34 cellular contexts compared by ENCODE assay signal in the genomic region with DNA sequence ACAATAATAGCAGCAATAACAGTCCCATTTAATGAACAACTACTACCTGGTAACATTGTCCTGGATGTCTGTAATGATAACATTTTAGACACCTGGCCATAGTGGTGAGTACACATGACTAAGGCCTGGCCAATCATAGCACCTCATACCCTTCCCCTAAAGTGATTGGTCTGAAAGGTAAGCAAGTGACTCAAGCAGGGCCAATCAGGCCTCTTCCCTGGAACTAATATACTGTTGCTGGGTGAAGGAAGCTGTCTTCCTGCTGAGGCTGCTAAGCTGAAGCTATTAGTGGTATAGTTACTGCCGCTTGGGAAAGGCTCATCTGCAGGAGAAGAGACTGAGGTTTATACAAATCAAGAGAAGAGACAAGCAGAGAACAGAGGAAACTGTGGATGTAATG. TPM values are rescaled to one million over a fixed set of nuclear protein-coding genes. Genes with fewer than 3 reads are reported as not detected.
DNase-seq lines count a peak whose midpoint lies in the region; ATAC-seq and TF ChIP-seq lines count a peak whose summit lies in the region.
"Had no signal": no experiment of that assay in that cellular context is flagged by ENCODE, and none has a peak within 500 bp of the region (broad histone marks: within the 10 kb centered on the region; RNA-seq: fewer than 3 reads in every experiment).

No MANE protein-coding gene starts in this region.

- H2BK120ac ChIP-seq in mesendoderm (ENCODE audit: low read depth, low read length), result no peak overlapping the region

- H3K4me1 ChIP-seq in mesendoderm (ENCODE audit: control insufficient read depth, low read depth, low read length), result no peaks in the 10 kb centered on the region
- H3K4me1 ChIP-seq: ascending aorta, neural progenitor cell, parathyroid adenoma, suprapubic skin, upper lobe of right lung had no signal

- H3K27me3 ChIP-seq in mesendoderm (ENCODE audit: insufficient read depth, low read length, poor library complexity), result no peaks in the 10 kb centered on the region
- H3K27me3 ChIP-seq: ascending aorta, suprapubic skin, upper lobe of right lung had no signal

- H3K18ac ChIP-seq in mesendoderm (ENCODE audit: low read length), result no peak overlapping the region

- no peak overlapping the region for H3K4me3 ChIP-seq in Jurkat, Clone E6-1 (ENCODE audit: low read length)
- no peak overlapping the region for H3K4me3 ChIP-seq in mesendoderm (ENCODE audit: low read length)
- H3K4me3 ChIP-seq: ascending aorta, coronary artery, GM12878, neural progenitor cell, smooth muscle cell, suprapubic skin, upper lobe of right lung had no signal

- DNase-seq in NCI-H524 (lab: John Stamatoyannopoulos, UW), result peak; percentile 20 to 32
- no peak for DNase-seq in NCI-H524 treated with DMSO at 0.1 percent for 48 hours (lab: John Stamatoyannopoulos, UW)
- DNase-seq in Jurkat, Clone E6-1 (ENCODE audit: low read depth, low spot score), result peak; percentile 54
- DNase-seq in SK-MEL-5 (ENCODE audit: low read depth, low spot score), result peak; percentile 62
- peak; percentile 31 for DNase-seq in mesendoderm
- DNase-seq in GM20000 (ENCODE audit: low spot score), result no peak
- DNase-seq in NCI-H1930 (lab: John Stamatoyannopoulos, UW), result no peak
- DNase-seq: activated CD4-positive, alpha-beta T cell treated with anti-CD3 and anti-CD28 coated beads, Interleukin-2, amount 50 U/mL, for 48 hours; activated CD4-positive, CD25-positive, alpha-beta regulatory T cell treated with anti-CD3 and anti-CD28 coated beads, Interleukin-2, amount 50 U/mL, for 72 hours; activated gamma-delta T cell treated with Interleukin-2 at 50 U/mL for 16 hours; activated naive CD8-positive, alpha-beta T cell treated with anti-CD3 and anti-CD28 coated beads, Interleukin-2, amount 10 ng/mL, durations not matched to agents 7 days and 5 days; activated T-cell treated with anti-CD3 and anti-CD28 coated beads, Interleukin-2, amount 50 U/mL, for 48 hours; CD4-positive, alpha-beta T cell; effector memory CD8-positive, alpha-beta T cell; erythroblast; H7; left ventricle myocardium superior; NCI-H146; NCI-H510A treated with DMSO at 0.1 percent for 48 hours; RPMI8226; stimulated activated CD4-positive, alpha-beta T cell treated with anti-CD3 and anti-CD28 coated beads, Interleukin-1b, Interleukin-23, amount 100 ng/mL, for 48 hours; stimulated activated naive CD4-positive, alpha-beta T cell treated with Interleukin-2 at 50 U/mL for 16 hours; T-helper 17 cell; upper lobe of right lung had no signal

- no peaks in the 10 kb centered on the region for H3K79me2 ChIP-seq in mesendoderm (ENCODE audit: control insufficient read depth, insufficient read depth, low read length)
- H3K79me2 ChIP-seq: parathyroid adenoma had no signal

- WGBS in mesendoderm (ENCODE audit: extremely low coverage, insufficient coverage, low lambda C conversion rate), result no CpG with 5 or more reads among the region's 1 CpG

- no peak overlapping the region for H3K27ac ChIP-seq in mesendoderm (ENCODE audit: low read depth, low read length)
- H3K27ac ChIP-seq: ascending aorta, coronary artery, HL-60, neural progenitor cell, parathyroid adenoma, suprapubic skin, upper lobe of right lung had no signal

- no peak overlapping the region for H2BK15ac ChIP-seq in mesendoderm (replicated peaks; ENCODE audit: low read depth)

- no peak for TF ChIP-seq CTCF in GM20000 (IDR thresholded peaks at IDR 0.05; ENCODE audit: extremely low read depth, missing control alignments)

- ATAC-seq in HG03139 (IDR thresholded peaks at IDR 0.05; ENCODE audit: unreplicated experiment), result no peak
- ATAC-seq: effector memory CD8-positive, alpha-beta T cell; GM12878; left ventricle myocardium superior; T-helper 17 cell; upper lobe of right lung had no signal

- H3K79me1 ChIP-seq in mesendoderm (ENCODE audit: low read length), result no peaks in the 10 kb centered on the region

- H3K4me2 ChIP-seq in mesendoderm (ENCODE audit: low read length), result no peak overlapping the region
- H3K4me2 ChIP-seq: neural progenitor cell, smooth muscle cell had no signal

- in situ Hi-C loops in SK-MEL-5 (cut with HindIII; ENCODE audit: low pct_unique_long_range_greater_than_20kb, low sequenced_read_pairs), result no loop called here

- no peak overlapping the region for H3K9ac ChIP-seq in mesendoderm (ENCODE audit: low read length)
- H3K9ac ChIP-seq: neural progenitor cell, parathyroid adenoma had no signal

- no peak overlapping the region for H2BK5ac ChIP-seq in mesendoderm (ENCODE audit: low read length)

- no peak overlapping the region for H2AK5ac ChIP-seq in mesendoderm (ENCODE audit: low read length)

- H4K5ac ChIP-seq in mesendoderm (ENCODE audit: low read length), result no peak overlapping the region

- H3K4ac ChIP-seq in mesendoderm (ENCODE audit: low read depth, low read length), result no peak overlapping the region

- no peak overlapping the region for H3K56ac ChIP-seq in mesendoderm (ENCODE audit: low read length)

- no peak overlapping the region for H3K23ac ChIP-seq in mesendoderm (ENCODE audit: low read length)

- no peaks in the 10 kb centered on the region for H3K36me3 ChIP-seq in mesendoderm (ENCODE audit: control insufficient read depth, insufficient read depth, low read length)
- H3K36me3 ChIP-seq: ascending aorta, neural progenitor cell, suprapubic skin, upper lobe of right lung had no signal

- H4K8ac ChIP-seq in mesendoderm (ENCODE audit: low read depth, low read length), result no peak overlapping the region

RNA-seq across cellular contexts. Expression of gene NOS1, which starts 18.7 kb away (rescaled TPM):
- not detected for polyA plus RNA-seq in Jurkat, Clone E6-1 (2012; ENCODE audit: insufficient read depth, insufficient read length)
- not detected in 2 replicates for total RNA-seq in SK-MEL-5 (2014; rRNA removed; shearing (Covaris generic))
- polyA plus RNA-seq in SK-MEL-5 (2015; cell fraction: cytosol; rRNA removed), result 0.06 and 0.11 TPM in 2 replicates
- 0.15 TPM in 1 of 2 replicates, not detected in the other for polyA plus RNA-seq in SK-MEL-5 (2015; cell fraction: nucleus; rRNA removed)
- polyA plus RNA-seq in mesendoderm (2013, experiment 1 of 2), result 0.48 TPM
- polyA plus RNA-seq in mesendoderm (2013, experiment 2 of 2), result 0.46 TPM
- total RNA-seq: activated naive CD8-positive, alpha-beta T cell treated with anti-CD3 and anti-CD28 coated beads, Interleukin-2, amount 10 ng/mL, durations not matched to agents 7 days and 5 days; CD4-positive, alpha-beta T cell; GM12878; myocyte; T-helper 17 cell had no signal
- polyA plus RNA-seq: smooth muscle cell had no signal

Comparison
In these comparisons a context has a peak if more than half of its experiments do, and no peak if none do; other contexts are left out.
1. DNase-seq: peak in NCI-H524 (2 of 2), Jurkat, Clone E6-1 (single experiment), SK-MEL-5 (single experiment) and mesendoderm (single experiment); none in NCI-H524 treated with DMSO at 0.1 percent for 48 hours (single experiment), GM20000 (single experiment) and NCI-H1930 (0 of 2).